8 cellular contexts compared by ENCODE assay signal in genomic region chr13:49300716-49301589, GRCh38. TPM values are rescaled to one million over a fixed set of nuclear protein-coding genes. Genes with fewer than 3 reads are reported as not detected.
DNase-seq lines count a peak whose midpoint lies in the region; ATAC-seq and TF ChIP-seq lines count a peak whose summit lies in the region.

No MANE protein-coding gene starts in this region.

- no peaks in the 10 kb centered on the region for H4K20me1 ChIP-seq in DOHH2 (ENCODE audit: control insufficient read depth, insufficient read depth, low read depth, low read length)

- TF ChIP-seq CTCF in DOHH2 (IDR thresholded peaks at IDR 0.05; ENCODE audit: low read depth, low read length, poor library complexity, severe bottlenecking) (peak; percentile 94), upper lobe of left lung (IDR thresholded peaks at IDR 0.05) (peak; percentile 71 to 91 (median 86))

- peak; percentile 84 for ATAC-seq in GM21576 (IDR thresholded peaks at IDR 0.05; ENCODE audit: unreplicated experiment)
- ATAC-seq in upper lobe of left lung (ENCODE audit: low FRiP score in 2 of 2) = peak; percentile 66 to 89

- peak overlapping the region; percentile 43 for H3K4me3 ChIP-seq in DOHH2 (ENCODE audit: low read length)
- no peak overlapping the region for H3K4me3 ChIP-seq in SJCRH30
- peak overlapping the region in 3 of 4 donors; percentile 6 to 36 (median 36) for H3K4me3 ChIP-seq in upper lobe of left lung

- no peaks in the 10 kb centered on the region; the same call in 1 of the 2 replicates for H3F3A ChIP-seq in DOHH2 (ENCODE audit: control insufficient read depth, insufficient read depth)

- H3K36me3 ChIP-seq in DOHH2 (ENCODE audit: control insufficient read depth, low read length) (no peaks in the 10 kb centered on the region), SJCRH30 (no peaks in the 10 kb centered on the region), upper lobe of left lung (no peaks in the 10 kb centered on the region)

- no peaks in the 10 kb centered on the region for H3K79me2 ChIP-seq in DOHH2 (ENCODE audit: control insufficient read depth, low read length)

- H3K27me3 ChIP-seq in DOHH2 (ENCODE audit: control insufficient read depth, low read length) = no peaks in the 10 kb centered on the region
- no peaks in the 10 kb centered on the region for H3K27me3 ChIP-seq in SJCRH30
- H3K27me3 ChIP-seq in upper lobe of left lung = no peaks in the 10 kb centered on the region

- peaks cover 22% of the 10 kb centered on the region for H3K4me1 ChIP-seq in DOHH2 (ENCODE audit: control insufficient read depth, low read length)
- no peaks in the 10 kb centered on the region for H3K4me1 ChIP-seq in SJCRH30
- peaks cover 4 to 17% (median 12%) of the 10 kb centered on the region in 4 donors for H3K4me1 ChIP-seq in upper lobe of left lung

- H3K9me3 ChIP-seq in DOHH2 (ENCODE audit: control insufficient read depth, insufficient read depth, low read length) = no peaks in the 10 kb centered on the region
- H3K9me3 ChIP-seq in SJCRH30 (replicated peaks) = no peaks in the 10 kb centered on the region
- no peaks in the 10 kb centered on the region for H3K9me3 ChIP-seq in upper lobe of left lung

- peak overlapping the region; percentile 61 for H3K4me2 ChIP-seq in DOHH2 (ENCODE audit: low read length)

- TF ChIP-seq EP300 in upper lobe of left lung (IDR thresholded peaks at IDR 0.05) = no peak

- no peak for TF ChIP-seq POLR2A in upper lobe of left lung (IDR thresholded peaks at IDR 0.05)

- H3K9me2 ChIP-seq in DOHH2 (replicated peaks; ENCODE audit: control insufficient read depth, low read length) = no peaks in the 10 kb centered on the region

- H3K27ac ChIP-seq in DOHH2 (ENCODE audit: low read depth, low read length) (no peak overlapping the region), SJCRH30 (no peak overlapping the region), upper lobe of left lung (peak overlapping the region in 2 of 4 donors; percentile 16 to 68)

- DNase-seq in KG1 (lab: John Stamatoyannopoulos, UW) = peak; percentile 34
- DNase-seq in SJCRH30 = peak; percentile 51 to 79
- peak; percentile 11 to 33 (median 22) for DNase-seq in activated naive CD4-positive, alpha-beta T cell (lab: John Stamatoyannopoulos, UW)
- DNase-seq in germinal center (ENCODE audit: low spot score) = peak; percentile 84
- peak; percentile 91 for DNase-seq in pons (ENCODE audit: low spot score)
- DNase-seq in upper lobe of left lung = peak in 1 of 2 donors; percentile 60

- 45 to 47% methylated on average over 20 of the region's 20 CpGs for WGBS in upper lobe of left lung, 2 donors

RNA-seq across cellular contexts. Expression of gene CDADC1, which starts 53.2 kb away (rescaled TPM):
- total RNA-seq in SJCRH30 (2014; rRNA removed; shearing (Covaris generic)) = 5.7 and 7.9 TPM in 2 replicates
- 10 to 100 TPM in 4 of 6 donors, 1 to 10 TPM in 2; 4.2 to 16.4 (median 10.6) TPM for total RNA-seq in upper lobe of left lung
